In genomic region chr3:128681277-128681829, GRCh38 we compare ENCODE assay signal across 8 cellular contexts. TPM values are rescaled to one million over a fixed set of nuclear protein-coding genes. Genes with fewer than 3 reads are reported as not detected.
DNase-seq lines count a peak whose midpoint lies in the region; ATAC-seq, FAIRE-seq and TF ChIP-seq lines count a peak whose summit lies in the region.

No MANE protein-coding gene starts in this region.

- no peak for ATAC-seq in CD8-positive, alpha-beta T cell
- ATAC-seq in HG03045 (IDR thresholded peaks at IDR 0.05; ENCODE audit: unreplicated experiment), result no peak
- ATAC-seq in GM21576 (IDR thresholded peaks at IDR 0.05; ENCODE audit: unreplicated experiment), result no peak

- intact Hi-C loops in CD8-positive, alpha-beta T cell (cut with DNase I, micrococcal nuclease), result loop anchor here (1.0 to 5.0 kb wide), 9 partner anchors 17 to 566 kb away; partner anchors contain the start of genes ACAD9 (in 2 of the 2), COPG1 (in 1 of the 2) and RAB7A (in 1 of the 2)

- H3K9me3 ChIP-seq in CD8-positive, alpha-beta T cell (ENCODE audit: low read length), result no peaks in the 10 kb centered on the region
- H3K9me3 ChIP-seq in keratinocyte (ENCODE audit: control insufficient read depth, low read depth, low read length), result no peaks in the 10 kb centered on the region
- H3K9me3 ChIP-seq in stomach smooth muscle (ENCODE audit: control insufficient read depth in 2 of 2, low read length in 2 of 2), result no peaks in the 10 kb centered on the region

- H4K20me1 ChIP-seq in keratinocyte (ENCODE audit: control insufficient read depth, extremely low read depth, insufficient read depth, low read length), result no peaks in the 10 kb centered on the region

- POLR2A ChIA-PET in CD8-positive, alpha-beta T cell (lab: Charles Lee), result interaction anchor here (0.8 to 3.1 kb wide), 19 partner anchors 8 to 635 kb away, joined by 3 to 31 read pairs (median 6); partner anchors contain the start of genes RAB7A and RPN1

- dilution Hi-C loops in keratinocyte (cut with MboI; ENCODE audit: extremely low pct_ligation_motif_present, low sequenced_read_pairs), result no loop called here

- H3K4me2 ChIP-seq in keratinocyte (ENCODE audit: control insufficient read depth, extremely low read depth, insufficient read depth, low read depth, low read length), result peak overlapping the region; percentile 75

- H3K9ac ChIP-seq in keratinocyte (ENCODE audit: control insufficient read depth, extremely low read depth, insufficient read depth, low read length) (peak overlapping the region; percentile 88), stomach smooth muscle (ENCODE audit: low read length in 2 of 2) (peak overlapping the region; percentile 77 to 98)

- peak overlapping the region; percentile 99 for H3K27ac Mint-ChIP-seq in CD8-positive, alpha-beta T cell
- H3K27ac Mint-ChIP-seq in IgD-negative memory B cell, result peak overlapping the region; percentile 95 to 96 (median 95)
- H3K27ac Mint-ChIP-seq in activated naive CD8-positive, alpha-beta T cell, result peak overlapping the region; percentile 95

- no peak for TF ChIP-seq CTCF in CD8-positive, alpha-beta T cell (IDR thresholded peaks at IDR 0.05)
- TF ChIP-seq CTCF in keratinocyte (optimal IDR thresholded peaks at IDR 0.05 in 1 of 3, IDR thresholded peaks at IDR 0.05 in 1 of 3, conservative IDR thresholded peaks at IDR 0.05 in 1 of 3; ENCODE audit: extremely low read depth in 1 of 3, insufficient read depth in 2 of 3, low read length in 3 of 3), result no peak

- no peaks in the 10 kb centered on the region for H3K27me3 Mint-ChIP-seq in CD8-positive, alpha-beta T cell (ENCODE audit: low read depth)
- H3K27me3 Mint-ChIP-seq in IgD-negative memory B cell, result no peaks in the 10 kb centered on the region
- no peaks in the 10 kb centered on the region for H3K27me3 Mint-ChIP-seq in activated naive CD8-positive, alpha-beta T cell

- H3K4me1 ChIP-seq in CD8-positive, alpha-beta T cell (ENCODE audit: insufficient read depth, low read length), result peaks cover 14% of the 10 kb centered on the region
- H3K4me1 ChIP-seq in keratinocyte (ENCODE audit: control insufficient read depth, extremely low read depth, insufficient read depth, low read length) (peaks cover 7% of the 10 kb centered on the region), stomach smooth muscle (ENCODE audit: control insufficient read depth, insufficient read depth, low read length) (no peaks in the 10 kb centered on the region)

- no peaks in the 10 kb centered on the region for H3K27me3 ChIP-seq in CD8-positive, alpha-beta T cell (ENCODE audit: insufficient read depth, low read length)
- H3K27me3 ChIP-seq in keratinocyte (ENCODE audit: control insufficient read depth, extremely low read depth, insufficient read depth, low read length) (no peaks in the 10 kb centered on the region), stomach smooth muscle (ENCODE audit: control insufficient read depth in 1 of 2, insufficient read depth in 2 of 2, low read length in 2 of 2) (no peaks in the 10 kb centered on the region)

- H3K9me1 ChIP-seq in keratinocyte (ENCODE audit: control insufficient read depth, extremely low read depth, insufficient read depth, low read length), result no peaks in the 10 kb centered on the region

- peaks cover 28% of the 10 kb centered on the region for H3K4me1 Mint-ChIP-seq in CD8-positive, alpha-beta T cell (ENCODE audit: low read depth)
- H3K4me1 Mint-ChIP-seq in IgD-negative memory B cell, result peaks cover 13 to 23% (median 22%) of the 10 kb centered on the region in 3 donors
- peaks cover 22% of the 10 kb centered on the region for H3K4me1 Mint-ChIP-seq in activated naive CD8-positive, alpha-beta T cell (ENCODE audit: low read depth)

- peak overlapping the region; percentile 98 for H3K27ac ChIP-seq in CD8-positive, alpha-beta T cell (ENCODE audit: low read depth, low read length)
- H3K27ac ChIP-seq in keratinocyte (ENCODE audit: control insufficient read depth, insufficient read depth, low read length) (peak overlapping the region; percentile 86), stomach smooth muscle (ENCODE audit: low read length) (peak overlapping the region; percentile 92)

- no peaks in the 10 kb centered on the region for H3K9me3 Mint-ChIP-seq in CD8-positive, alpha-beta T cell
- H3K9me3 Mint-ChIP-seq in IgD-negative memory B cell, result peaks cover 0 to 2% (median 0%) of the 10 kb centered on the region in 3 donors
- H3K9me3 Mint-ChIP-seq in activated naive CD8-positive, alpha-beta T cell (ENCODE audit: low read depth), result no peaks in the 10 kb centered on the region

- H2AFZ ChIP-seq in keratinocyte (ENCODE audit: control insufficient read depth, low read length), result peak overlapping the region; percentile 92

- no peaks in the 10 kb centered on the region for H3K79me2 ChIP-seq in keratinocyte (ENCODE audit: control insufficient read depth, insufficient read depth, low read length)

- CTCF ChIA-PET in CD8-positive, alpha-beta T cell (lab: Charles Lee), result interaction anchor here (0.6 to 4.7 kb wide), 38 partner anchors 8 to 599 kb away, joined by 3 to 88 read pairs (median 5); partner anchors contain the start of genes ACAD9 and RAB7A

- H3K36me3 Mint-ChIP-seq in CD8-positive, alpha-beta T cell, result peaks cover 4% of the 10 kb centered on the region
- H3K36me3 Mint-ChIP-seq in IgD-negative memory B cell, result peaks cover 2% of the 10 kb centered on the region
- H3K36me3 Mint-ChIP-seq in activated naive CD8-positive, alpha-beta T cell, result no peaks in the 10 kb centered on the region

- FAIRE-seq in keratinocyte (lab: Jason Lieb, UNC), result no peak

- peak overlapping the region; percentile 90 for H3K4me3 Mint-ChIP-seq in CD8-positive, alpha-beta T cell
- H3K4me3 Mint-ChIP-seq in IgD-negative memory B cell, result peak overlapping the region; percentile 96 to 100 (median 96)
- peak overlapping the region; percentile 93 for H3K4me3 Mint-ChIP-seq in activated naive CD8-positive, alpha-beta T cell

- DNase-seq in CD8-positive, alpha-beta T cell, result no peak
- no peak for DNase-seq in keratinocyte (ENCODE audit: low read depth, low spot score)
- no peak for DNase-seq in activated gamma-delta T cell treated with Interleukin-2 at 50 U/mL for 16 hours

- peak overlapping the region; percentile 82 for H3K4me3 ChIP-seq in CD8-positive, alpha-beta T cell (ENCODE audit: low read depth, low read length)
- H3K4me3 ChIP-seq in keratinocyte (ENCODE audit: control insufficient read depth in 2 of 3, extremely low read depth in 1 of 3, insufficient read depth in 2 of 3, low read depth in 1 of 3, low read length in 3 of 3) (peak overlapping the region; percentile 48 to 80 (median 59)), stomach smooth muscle (ENCODE audit: low read length in 2 of 2) (peak overlapping the region; percentile 71 to 91)

- no peaks in the 10 kb centered on the region for H3K36me3 ChIP-seq in CD8-positive, alpha-beta T cell (ENCODE audit: insufficient read depth, low read length)
- H3K36me3 ChIP-seq in keratinocyte (ENCODE audit: control insufficient read depth in 2 of 2, extremely low read depth in 1 of 2, insufficient read depth in 2 of 2, low read length in 2 of 2) (no peaks in the 10 kb centered on the region), stomach smooth muscle (ENCODE audit: control insufficient read depth in 2 of 2, insufficient read depth in 2 of 2, low read length in 2 of 2) (no peaks in the 10 kb centered on the region)

RNA-seq across cellular contexts. Expression of gene RPN1, which starts 30.7 kb away (rescaled TPM):
- total RNA-seq in CD8-positive, alpha-beta T cell, result 10 to 100 TPM; 65.7 to 76.5 TPM
- polyA plus RNA-seq in IgD-negative memory B cell (172 TPM), keratinocyte (304 to 350 TPM (median 307 TPM) in 3 replicates)
- polyA plus RNA-seq in keratinocyte (2011; ENCODE audit: low read depth), result 94.6 TPM
- polyA plus RNA-seq in keratinocyte (2011; cell fraction: cytosol; rRNA removed), result 167 and 222 TPM in 2 replicates
- polyA plus RNA-seq in keratinocyte (2011; cell fraction: nucleus; rRNA removed), result 227 and 241 TPM in 2 replicates
- polyA plus RNA-seq in keratinocyte (2012; ENCODE audit: low replicate concordance), result 133 and 190 TPM in 2 replicates
- 318 to 435 TPM (median 428 TPM) in 3 replicates for polyA minus RNA-seq in keratinocyte
- polyA minus RNA-seq in keratinocyte (2011; cell fraction: cytosol; rRNA and poly(A)+ RNA removed), result 288 TPM
- polyA minus RNA-seq in keratinocyte (2011; cell fraction: nucleus; rRNA and poly(A)+ RNA removed), result 237 and 309 TPM in 2 replicates

RNA-seq across cellular contexts. Expression of gene RAB7A, which starts 44.6 kb away (rescaled TPM):
- total RNA-seq in CD8-positive, alpha-beta T cell, result 100 to 1,000 TPM; 130 to 134 TPM
- polyA plus RNA-seq in IgD-negative memory B cell, result 162 TPM
- polyA plus RNA-seq in keratinocyte, result 358 to 416 TPM (median 364 TPM) in 3 replicates
- polyA plus RNA-seq in keratinocyte (2011; ENCODE audit: low read depth), result 1,127 TPM
- polyA plus RNA-seq in keratinocyte (2011; cell fraction: cytosol; rRNA removed), result 365 and 582 TPM in 2 replicates
- polyA plus RNA-seq in keratinocyte (2011; cell fraction: nucleus; rRNA removed), result 384 and 396 TPM in 2 replicates
- 255 and 352 TPM in 2 replicates for polyA plus RNA-seq in keratinocyte (2012; ENCODE audit: low replicate concordance)
- 220 to 415 TPM (median 235 TPM) in 3 replicates for polyA minus RNA-seq in keratinocyte
- polyA minus RNA-seq in keratinocyte (2011; cell fraction: cytosol; rRNA and poly(A)+ RNA removed), result 156 TPM
- 87.3 and 180 TPM in 2 replicates for polyA minus RNA-seq in keratinocyte (2011; cell fraction: nucleus; rRNA and poly(A)+ RNA removed)
